19 cellular contexts compared by ENCODE assay signal in genomic region chr5:84752780-84753179, GRCh38.
DNase-seq lines count a peak whose midpoint lies in the region; ATAC-seq, FAIRE-seq and TF ChIP-seq lines count a peak whose summit lies in the region.
"Had no signal": no experiment of that assay in that cellular context is flagged by ENCODE, and none has a peak within 500 bp of the region (broad histone marks: within the 10 kb centered on the region; RNA-seq: fewer than 3 reads in every experiment).

No MANE protein-coding gene starts in this region.

- TF ChIP-seq EP300 in HepG2 (IDR thresholded peaks at IDR 0.05; ENCODE audit: low read depth in 2 of 2, low read length in 2 of 2) = no peak
- no peak for TF ChIP-seq EP300 in HepG2 (CRISPR knock-in tag; IDR thresholded peaks at IDR 0.05; ENCODE audit: borderline replicate concordance)

- POLR2A ChIA-PET in HepG2 (lab: Yijun Ruan, JAX) = no interaction called here

- CTCF ChIA-PET in HepG2 (lab: Yijun Ruan, JAX; ENCODE audit: low intra/inter-chr PET ratio, low total read pairs) = no interaction called here

- WGBS in HepG2 (ENCODE audit: low lambda C conversion rate) = 2% methylated on average over 2 of the region's 2 CpGs
- 23% methylated on average over 2 of the region's 2 CpGs for WGBS in right lobe of liver (ENCODE audit: insufficient coverage, low coverage, low lambda C conversion rate, missing lambda C conversion rate)

- intact Hi-C loops in HepG2 (cut with micrococcal nuclease; ENCODE audit: unreplicated experiment) = no loop called here
- intact Hi-C loops in right lobe of liver (cut with DNase I) = no loop called here

- in situ Hi-C loops in HepG2 (cut with HindIII; ENCODE audit: extremely low pct_ligation_motif_present, low pct_unique_long_range_greater_than_20kb) = no loop called here

- DNase-seq in HepG2 (ENCODE audit: low spot score) (no peak), right lobe of liver (no peak), bronchial epithelial cell (ENCODE audit: low read depth) (peak; percentile 8), NOMO-1 treated with dmso at 0.1 percent for 144 hours (lab: John Stamatoyannopoulos, UW; ENCODE audit: unreplicated experiment) (no peak)
- DNase-seq: AML-193; Caco-2; Calu3; CD4-positive, alpha-beta T cell; CD8-positive, alpha-beta T cell; DMS79 treated with DMSO at 0.1 percent for 48 hours; GF-D8 had no signal

- H3K27me3 ChIP-seq in HepG2 (ENCODE audit: control insufficient read depth in 1 of 2, insufficient read depth in 2 of 2, low read length in 2 of 2) (no peaks in the 10 kb centered on the region; a peak in 1 of 5 replicates), right lobe of liver (no peaks in the 10 kb centered on the region), bronchial epithelial cell (ENCODE audit: control insufficient read depth, insufficient read depth, low read length) (no peaks in the 10 kb centered on the region)
- H3K27me3 ChIP-seq: BLaER1 treated with 17β-estradiol and CSF1 and Interleukin-3, amounts not matched to agents 10 nM and 100 nM had no signal

- H3K36me3 ChIP-seq in HepG2 (replicated peaks in 1 of 2; ENCODE audit: control insufficient read depth in 1 of 2, insufficient read depth in 2 of 2, low read length in 2 of 2) = no peaks in the 10 kb centered on the region
- H3K36me3 ChIP-seq in right lobe of liver = no peaks in the 10 kb centered on the region
- no peaks in the 10 kb centered on the region for H3K36me3 ChIP-seq in bronchial epithelial cell (ENCODE audit: control insufficient read depth, insufficient read depth, low read length)
- H3K36me3 ChIP-seq: BLaER1 treated with 17β-estradiol and CSF1 and Interleukin-3, amounts not matched to agents 10 nM and 100 nM had no signal

- no peak for TF ChIP-seq RAD21 in HepG2 (CRISPR knock-in tag; IDR thresholded peaks at IDR 0.05)

- H3K9ac ChIP-seq in HepG2 (ENCODE audit: insufficient read depth, low read depth, low read length) = no peak overlapping the region
- H3K9ac ChIP-seq: BLaER1 treated with 17β-estradiol and CSF1 and Interleukin-3, amounts not matched to agents 10 nM and 100 nM had no signal

- no peak for TF ChIP-seq POLR2A in HepG2 (IDR thresholded peaks at IDR 0.05; ENCODE audit: insufficient read depth in 1 of 2, low read depth in 2 of 2, low read length in 2 of 2)
- no peak for TF ChIP-seq POLR2A in right lobe of liver (IDR thresholded peaks at IDR 0.05)

- no peak overlapping the region for H3K27ac ChIP-seq in HepG2 (ENCODE audit: extremely low read length, insufficient read depth, low read length)
- H3K27ac ChIP-seq in right lobe of liver = no peak overlapping the region
- H3K27ac ChIP-seq: 22Rv1, A549, C4-2B had no signal

- no peak for FAIRE-seq in HepG2 (lab: Jason Lieb, UNC)
- no peak for FAIRE-seq in bronchial epithelial cell (lab: Jason Lieb, UNC)
- FAIRE-seq: A549, D721Med, GM12892, GM19239 had no signal

- H3K4me3 ChIP-seq in HepG2 (replicated peaks in 1 of 3; ENCODE audit: insufficient read depth in 1 of 3, low read depth in 2 of 3, low read length in 3 of 3) = no peak overlapping the region
- no peak overlapping the region for H3K4me3 ChIP-seq in right lobe of liver
- no peak overlapping the region for H3K4me3 ChIP-seq in bronchial epithelial cell (ENCODE audit: low read depth, low read length)
- H3K4me3 ChIP-seq: A549; BLaER1 treated with 17β-estradiol and CSF1 and Interleukin-3, amounts not matched to agents 10 nM and 100 nM had no signal

- H3K4me1 ChIP-seq in HepG2 (ENCODE audit: insufficient read depth, low read length) (no peaks in the 10 kb centered on the region), right lobe of liver (no peaks in the 10 kb centered on the region)
- H3K4me1 ChIP-seq: A549, Caco-2 had no signal

- no peak overlapping the region for H2AFZ ChIP-seq in HepG2 (ENCODE audit: low read length)

- H3K9me3 ChIP-seq in HepG2 (ENCODE audit: low read length) (no peaks in the 10 kb centered on the region), right lobe of liver (no peaks in the 10 kb centered on the region)
- H3K9me3 ChIP-seq: A549; BLaER1 treated with 17β-estradiol and CSF1 and Interleukin-3, amounts not matched to agents 10 nM and 100 nM; Caco-2 had no signal

- H3K4me2 ChIP-seq in HepG2 (ENCODE audit: low read depth, low read length) = no peak overlapping the region
- H3K4me2 ChIP-seq: A549 had no signal

- no peak for TF ChIP-seq CTCF in HepG2 (CRISPR knock-in tag; IDR thresholded peaks at IDR 0.05)
- no peak for TF ChIP-seq CTCF in right lobe of liver (IDR thresholded peaks at IDR 0.05)
- no peak for TF ChIP-seq CTCF in bronchial epithelial cell (IDR thresholded peaks at IDR 0.05; ENCODE audit: insufficient read depth, low read length, severe bottlenecking)

- H4K20me1 ChIP-seq in HepG2 (ENCODE audit: insufficient read depth, low read length) = no peaks in the 10 kb centered on the region
- H4K20me1 ChIP-seq: BLaER1 treated with 17β-estradiol and CSF1 and Interleukin-3, amounts not matched to agents 10 nM and 100 nM had no signal

- ATAC-seq in HepG2 (no peak), right lobe of liver (no peak), GM18502 (IDR thresholded peaks at IDR 0.05; ENCODE audit: poor library complexity, unreplicated experiment) (no peak)
- ATAC-seq: A549; CD8-positive, alpha-beta T cell had no signal

- no peaks in the 10 kb centered on the region for H3K79me2 ChIP-seq in HepG2 (ENCODE audit: insufficient read depth, low read length)

- no TSS peak for BruUV-seq in HepG2 (replicated peaks; lab: Mats Ljungman, UMichigan)

TF ChIP-seq in HepG2, 621 proteins besides CTCF, POLR2A, EP300 and RAD21:
- TF ChIP-seq CEBPB (IDR thresholded peaks at IDR 0.05; ENCODE audit: borderline replicate concordance, low read depth, low read length) = 0 out of 2 replicates have a peak, but pooled peaks have one; percentile 7
- no peak for TF ChIP-seq LRRFIP1 (CRISPR knock-in tag; conservative IDR thresholded peaks at IDR 0.05)
